In genomic region chr6:57209030-57209429, GRCh38 we compare ENCODE assay signal across 18 cellular contexts.
"Had no signal": no experiment of that assay in that cellular context is flagged by ENCODE, and none has a peak within 500 bp of the region (broad histone marks: within the 10 kb centered on the region; RNA-seq: fewer than 3 reads in every experiment).

No MANE protein-coding gene starts in this region.

- H3K4me3 ChIP-seq: body of pancreas, gastrocnemius medialis, heart left ventricle, left ventricle myocardium inferior, skin epidermis, transverse colon, uterus had no signal

- ATAC-seq: body of pancreas, gastrocnemius medialis, heart left ventricle, right cardiac atrium, WTC11 had no signal

- H3K9me3 ChIP-seq: body of pancreas, gastrocnemius medialis, heart left ventricle, left ventricle myocardium inferior, transverse colon, uterus had no signal

- H3K27ac ChIP-seq: body of pancreas, gastrocnemius medialis, heart left ventricle, left ventricle myocardium inferior, skin epidermis had no signal

- H3K36me3 ChIP-seq: gastrocnemius medialis, heart left ventricle, left ventricle myocardium inferior, transverse colon, uterus had no signal

- H3K4me1 ChIP-seq: body of pancreas, gastrocnemius medialis, heart left ventricle, left ventricle myocardium inferior had no signal

- DNase-seq: activated CD4-positive, alpha-beta memory T cell treated with anti-CD3 and anti-CD28 coated beads for 36 hours; activated CD4-positive, alpha-beta T cell treated with anti-CD3 and anti-CD28 coated beads for 4 hours; amygdala; body of pancreas; erythroblast; gastrocnemius medialis; heart left ventricle; kidney glomerular epithelial cell; left ventricle myocardium inferior; mammary epithelial cell; occipital lobe; right cardiac atrium; stimulated activated CD4-positive, alpha-beta T cell treated with anti-CD3 and anti-CD28 coated beads, Interleukin-15, amount 100 ng/mL, for 24 hours; stimulated activated CD4-positive, alpha-beta T cell treated with anti-CD3 and anti-CD28 coated beads, Interleukin-2, amount 100 ng/mL, for 48 hours; transverse colon; uterus had no signal
